Comparison of ENCODE assay signal across 8 cellular contexts in genomic region chr2:20352230-20353216, GRCh38. TPM values are rescaled to one million over a fixed set of nuclear protein-coding genes. Genes with fewer than 3 reads are reported as not detected.
DNase-seq lines count a peak whose midpoint lies in the region; ATAC-seq and TF ChIP-seq lines count a peak whose summit lies in the region.

No MANE protein-coding gene starts in this region.

- no peak for TF ChIP-seq POLR2A in vagina (IDR thresholded peaks at IDR 0.05)

- H3K27me3 ChIP-seq in left lung (no peaks in the 10 kb centered on the region), vagina (no peaks in the 10 kb centered on the region)

- H3K27ac ChIP-seq in left lung (peak overlapping the region; percentile 92 to 96), vagina (peak overlapping the region; percentile 97)

- POLR2A ChIA-PET in activated CD4-positive, alpha-beta T cell treated with anti-CD3 and anti-CD28 coated beads, Interleukin-2, amount 10 ng/mL, durations not matched to agents 7 days and 5 days (lab: Charles Lee) = no interaction called here

- H3K36me3 ChIP-seq in left lung = no peaks in the 10 kb centered on the region
- no peaks in the 10 kb centered on the region for H3K36me3 ChIP-seq in vagina

- H3K4me1 Mint-ChIP-seq in activated CD4-positive, alpha-beta T cell treated with anti-CD3 and anti-CD28 coated beads, Interleukin-2, amount 10 ng/mL, durations not matched to agents 24 days and 14 days = peaks cover 13% of the 10 kb centered on the region
- H3K4me1 Mint-ChIP-seq in activated CD4-positive, alpha-beta T cell treated with anti-CD3 and anti-CD28 coated beads, Interleukin-2, amount 10 ng/mL, durations not matched to agents 7 days and 5 days = peaks cover 22% of the 10 kb centered on the region

- H3K4me3 ChIP-seq in left lung = no peak overlapping the region
- H3K4me3 ChIP-seq in vagina = no peak overlapping the region

- intact Hi-C loops in activated CD4-positive, alpha-beta T cell treated with anti-CD3 and anti-CD28 coated beads, Interleukin-2, amount 10 ng/mL, durations not matched to agents 24 days and 14 days (cut with micrococcal nuclease) = loop anchor here (5.0 to 10.0 kb wide), 4 partner anchors 40 to 462 kb away; partner anchors contain the start of gene TTC32
- intact Hi-C loops in left lung (cut with DNase I) (no loop called here), vagina (cut with DNase I) (no loop called here)

- H3K9me3 ChIP-seq in left lung (no peaks in the 10 kb centered on the region), vagina (no peaks in the 10 kb centered on the region)

- peaks cover 18% of the 10 kb centered on the region for H3K36me3 Mint-ChIP-seq in activated CD4-positive, alpha-beta T cell treated with anti-CD3 and anti-CD28 coated beads, Interleukin-2, amount 10 ng/mL, durations not matched to agents 24 days and 14 days (ENCODE audit: low read depth)
- peaks cover 17% of the 10 kb centered on the region for H3K36me3 Mint-ChIP-seq in activated CD4-positive, alpha-beta T cell treated with anti-CD3 and anti-CD28 coated beads, Interleukin-2, amount 10 ng/mL, durations not matched to agents 7 days and 5 days (ENCODE audit: low read depth)

- H3K4me3 Mint-ChIP-seq in activated CD4-positive, alpha-beta T cell treated with anti-CD3 and anti-CD28 coated beads, Interleukin-2, amount 10 ng/mL, durations not matched to agents 24 days and 14 days = no peak overlapping the region
- no peak overlapping the region for H3K4me3 Mint-ChIP-seq in activated CD4-positive, alpha-beta T cell treated with anti-CD3 and anti-CD28 coated beads, Interleukin-2, amount 10 ng/mL, durations not matched to agents 7 days and 5 days

- no peak overlapping the region for H3K27ac Mint-ChIP-seq in activated CD4-positive, alpha-beta T cell treated with anti-CD3 and anti-CD28 coated beads, Interleukin-2, amount 10 ng/mL, durations not matched to agents 24 days and 14 days
- H3K27ac Mint-ChIP-seq in activated CD4-positive, alpha-beta T cell treated with anti-CD3 and anti-CD28 coated beads, Interleukin-2, amount 10 ng/mL, durations not matched to agents 7 days and 5 days = no peak overlapping the region

- no peaks in the 10 kb centered on the region for H3K9me3 Mint-ChIP-seq in activated CD4-positive, alpha-beta T cell treated with anti-CD3 and anti-CD28 coated beads, Interleukin-2, amount 10 ng/mL, durations not matched to agents 24 days and 14 days
- H3K9me3 Mint-ChIP-seq in activated CD4-positive, alpha-beta T cell treated with anti-CD3 and anti-CD28 coated beads, Interleukin-2, amount 10 ng/mL, durations not matched to agents 7 days and 5 days = no peaks in the 10 kb centered on the region

- no peaks in the 10 kb centered on the region for H3K27me3 Mint-ChIP-seq in activated CD4-positive, alpha-beta T cell treated with anti-CD3 and anti-CD28 coated beads, Interleukin-2, amount 10 ng/mL, durations not matched to agents 24 days and 14 days
- no peaks in the 10 kb centered on the region for H3K27me3 Mint-ChIP-seq in activated CD4-positive, alpha-beta T cell treated with anti-CD3 and anti-CD28 coated beads, Interleukin-2, amount 10 ng/mL, durations not matched to agents 7 days and 5 days

- DNase-seq in activated CD4-positive, alpha-beta T cell treated with anti-CD3 and anti-CD28 coated beads, Interleukin-2, amount 10 ng/mL, durations not matched to agents 24 days and 14 days = peak; percentile 61
- DNase-seq in activated CD4-positive, alpha-beta T cell treated with anti-CD3 and anti-CD28 coated beads, Interleukin-2, amount 10 ng/mL, durations not matched to agents 7 days and 5 days = no peak
- peak; percentile 76 for DNase-seq in SK-N-DZ (ENCODE audit: low spot score)
- no peak for DNase-seq in left lung
- no peak for DNase-seq in vagina (ENCODE audit: extremely low spot score in 2 of 2)
- no peak for DNase-seq in T-helper 1 cell
- DNase-seq in activated CD4-positive, alpha-beta T cell treated with anti-CD3 and anti-CD28 coated beads for 1 hour = no peak
- DNase-seq in stimulated activated naive CD8-positive, alpha-beta T cell treated with anti-CD3 and anti-CD28 coated beads, Interleukin-15, Interleukin-2, amounts not matched to agents 100 U/mL and 50 U/mL, for 24 hours = no peak

- ATAC-seq in left lung = no peak
- ATAC-seq in stimulated activated naive CD8-positive, alpha-beta T cell treated with anti-CD3 and anti-CD28 coated beads, Interleukin-15, Interleukin-2, amounts not matched to agents 100 U/mL and 50 U/mL, for 24 hours = no peak

- CTCF ChIA-PET in activated CD4-positive, alpha-beta T cell treated with anti-CD3 and anti-CD28 coated beads, Interleukin-2, amount 10 ng/mL, durations not matched to agents 7 days and 5 days (lab: Charles Lee) = interaction anchor here (0.5 to 2.1 kb wide), 11 partner anchors 9 to 483 kb away, joined by 3 to 6 read pairs (median 4); no protein-coding TSS in a partner anchor

- H3K4me1 ChIP-seq in left lung = peaks cover 21 to 34% of the 10 kb centered on the region in 2 donors
- H3K4me1 ChIP-seq in vagina = peaks cover 36% of the 10 kb centered on the region

- TF ChIP-seq CTCF in left lung (IDR thresholded peaks at IDR 0.05) = no peak
- no peak for TF ChIP-seq CTCF in vagina (IDR thresholded peaks at IDR 0.05)

RNA-seq across cellular contexts. Expression of gene PUM2, which starts 1.9 kb away (rescaled TPM):
- total RNA-seq in activated CD4-positive, alpha-beta T cell treated with anti-CD3 and anti-CD28 coated beads, Interleukin-2, amount 10 ng/mL, durations not matched to agents 24 days and 14 days = 122 and 130 TPM in 2 replicates
- 100 to 1,000 TPM; 123 to 131 TPM for total RNA-seq in activated CD4-positive, alpha-beta T cell treated with anti-CD3 and anti-CD28 coated beads, Interleukin-2, amount 10 ng/mL, durations not matched to agents 7 days and 5 days
- polyA plus RNA-seq in SK-N-DZ (2014; cell fraction: cytosol; rRNA removed) = 20.8 and 31.6 TPM in 2 replicates
- polyA plus RNA-seq in SK-N-DZ (2014; cell fraction: nucleus; rRNA removed) = 16.8 and 32.0 TPM in 2 replicates
- 10 to 100 TPM; 86.4 to 97.6 TPM for total RNA-seq in left lung
- total RNA-seq in vagina = 76.6 TPM

Comparison
In these comparisons a context has a peak if more than half of its experiments do, and no peak if none do; other contexts are left out.
1. DNase-seq: peak in activated CD4-positive, alpha-beta T cell treated with anti-CD3 and anti-CD28 coated beads, Interleukin-2, amount 10 ng/mL, durations not matched to agents 24 days and 14 days (single experiment) and SK-N-DZ (single experiment); none in activated CD4-positive, alpha-beta T cell treated with anti-CD3 and anti-CD28 coated beads, Interleukin-2, amount 10 ng/mL, durations not matched to agents 7 days and 5 days (single experiment), left lung (0 of 2), vagina (0 of 2), T-helper 1 cell (0 of 5), activated CD4-positive, alpha-beta T cell treated with anti-CD3 and anti-CD28 coated beads for 1 hour (single experiment) and stimulated activated naive CD8-positive, alpha-beta T cell treated with anti-CD3 and anti-CD28 coated beads, Interleukin-15, Interleukin-2, amounts not matched to agents 100 U/mL and 50 U/mL, for 24 hours (single experiment).